In the genomic region with DNA sequence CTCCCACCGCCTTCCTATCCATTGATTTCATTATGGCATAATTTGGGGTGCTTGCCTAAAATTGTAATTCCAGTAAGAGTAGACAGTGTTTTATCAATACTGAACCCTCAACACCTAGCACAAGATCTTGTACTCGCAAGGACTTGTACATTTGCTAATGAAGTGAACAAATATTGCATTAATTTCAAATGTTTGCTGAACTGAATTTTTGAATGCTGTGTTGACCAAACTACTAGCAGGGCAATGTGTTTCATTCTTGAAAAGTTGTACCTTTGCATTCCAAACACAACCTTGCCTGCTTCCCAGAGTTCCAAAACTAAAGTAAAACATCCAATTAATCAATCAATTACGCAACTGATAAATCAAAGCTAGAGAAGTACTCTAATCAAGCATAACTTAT, we compare ENCODE assay signal across 10 cellular contexts. TPM values are rescaled to one million over a fixed set of nuclear protein-coding genes. Genes with fewer than 3 reads are reported as not detected.
DNase-seq lines count a peak whose midpoint lies in the region; ATAC-seq and TF ChIP-seq lines count a peak whose summit lies in the region.
"Not testable (repeated sequence)": the region's sequence is repeated elsewhere in the genome, so short reads cannot be mapped to it uniquely, and the experiment has no call there.
"Had no signal": no experiment of that assay in that cellular context is flagged by ENCODE, and none has a peak within 500 bp of the region (broad histone marks: within the 10 kb centered on the region; RNA-seq: fewer than 3 reads in every experiment).

No MANE protein-coding gene starts in this region.

- H3K9me3 ChIP-seq in CD4-positive, CD25-positive, alpha-beta regulatory T cell (ENCODE audit: control insufficient read depth in 2 of 2, low read length in 2 of 2); left lung; parathyroid adenoma (ENCODE audit: control insufficient read depth, low read length): not testable (repeated sequence)

- H3K27me3 ChIP-seq in CD4-positive, CD25-positive, alpha-beta regulatory T cell (ENCODE audit: control insufficient read depth, insufficient read depth, low read length); KMS-11 (ENCODE audit: insufficient read depth, low read depth); left lung; parathyroid adenoma (ENCODE audit: control insufficient read depth, insufficient read depth, low read length): not testable (repeated sequence)

- not testable (repeated sequence) for H4K20me1 ChIP-seq in KMS-11 (ENCODE audit: insufficient read depth)

- not testable (repeated sequence) for H3K9ac ChIP-seq in KMS-11, parathyroid adenoma

- not testable (repeated sequence) for H3K27ac ChIP-seq in CD4-positive, CD25-positive, alpha-beta regulatory T cell (ENCODE audit: insufficient read depth, low read length, poor library complexity, severe bottlenecking); left lung
- peak overlapping the region; percentile 66 for H3K27ac ChIP-seq in KMS-11
- peak overlapping the region; percentile 11 for H3K27ac ChIP-seq in parathyroid adenoma

- not testable (repeated sequence) for H2AFZ ChIP-seq in KMS-11 (ENCODE audit: low read depth); parathyroid adenoma

- not testable (repeated sequence) for H3K4me3 ChIP-seq in CD4-positive, CD25-positive, alpha-beta regulatory T cell (ENCODE audit: low read depth, low read length); KMS-11 (IDR thresholded peaks at IDR 0.05; ENCODE audit: insufficient read depth, low read depth, low read length); left lung; parathyroid adenoma (ENCODE audit: low read depth, low read length)

- H3K27ac Mint-ChIP-seq in CD4-positive, CD25-positive, alpha-beta regulatory T cell, result peak overlapping the region in 2 of 3 donors; percentile 18 to 31
- peak overlapping the region; percentile 76 for H3K27ac Mint-ChIP-seq in activated CD4-positive, alpha-beta memory T cell treated with anti-CD3 and anti-CD28 coated beads for 36 hours
- H3K27ac Mint-ChIP-seq in activated naive CD4-positive, alpha-beta T cell treated with anti-CD3 and anti-CD28 coated beads, Interleukin-2, amount 50 U/mL, for 24 hours, result peak overlapping the region; percentile 86
- peak overlapping the region; percentile 4 for H3K27ac Mint-ChIP-seq in chondrocyte (ENCODE audit: unreplicated experiment)

- not testable (repeated sequence) for ATAC-seq in CD4-positive, CD25-positive, alpha-beta regulatory T cell (ENCODE audit: low read depth in 2 of 2)
- ATAC-seq in left lung, result peak; percentile 63

- H3K27me3 Mint-ChIP-seq in CD4-positive, CD25-positive, alpha-beta regulatory T cell; activated CD4-positive, alpha-beta memory T cell treated with anti-CD3 and anti-CD28 coated beads for 36 hours; activated naive CD4-positive, alpha-beta T cell treated with anti-CD3 and anti-CD28 coated beads, Interleukin-2, amount 50 U/mL, for 24 hours; chondrocyte (ENCODE audit: low read depth): not testable (repeated sequence)

- H3K4me1 ChIP-seq in CD4-positive, CD25-positive, alpha-beta regulatory T cell (ENCODE audit: control insufficient read depth, insufficient read depth, low read length, poor library complexity, severe bottlenecking); left lung; parathyroid adenoma: not testable (repeated sequence)
- H3K4me1 ChIP-seq in KMS-11 (ENCODE audit: low read depth, poor library complexity, severe bottlenecking), result peaks cover 39% of the 10 kb centered on the region

- H3K9me3 Mint-ChIP-seq in CD4-positive, CD25-positive, alpha-beta regulatory T cell; activated CD4-positive, alpha-beta memory T cell treated with anti-CD3 and anti-CD28 coated beads for 36 hours; activated naive CD4-positive, alpha-beta T cell treated with anti-CD3 and anti-CD28 coated beads, Interleukin-2, amount 50 U/mL, for 24 hours; chondrocyte (ENCODE audit: low read depth): not testable (repeated sequence)

- intact Hi-C loops in activated CD4-positive, alpha-beta memory T cell treated with anti-CD3 and anti-CD28 coated beads for 36 hours (cut with micrococcal nuclease); left lung (cut with DNase I): not testable (repeated sequence)

- H3K4me2 ChIP-seq in KMS-11; parathyroid adenoma (ENCODE audit: low read length): not testable (repeated sequence)

- peaks cover 0 to 34% (median 20%) of the 10 kb centered on the region in 4 donors for H3K4me1 Mint-ChIP-seq in CD4-positive, CD25-positive, alpha-beta regulatory T cell
- peaks cover 22% of the 10 kb centered on the region for H3K4me1 Mint-ChIP-seq in activated CD4-positive, alpha-beta memory T cell treated with anti-CD3 and anti-CD28 coated beads for 36 hours (ENCODE audit: low read depth)
- peaks cover 48% of the 10 kb centered on the region for H3K4me1 Mint-ChIP-seq in activated naive CD4-positive, alpha-beta T cell treated with anti-CD3 and anti-CD28 coated beads, Interleukin-2, amount 50 U/mL, for 24 hours
- not testable (repeated sequence) for H3K4me1 Mint-ChIP-seq in chondrocyte (ENCODE audit: low read depth)

- CTCF ChIA-PET in activated CD4-positive, alpha-beta memory T cell treated with anti-CD3 and anti-CD28 coated beads for 36 hours (lab: Charles Lee), result not testable (repeated sequence)

- POLR2A ChIA-PET in activated CD4-positive, alpha-beta memory T cell treated with anti-CD3 and anti-CD28 coated beads for 36 hours (lab: Charles Lee), result not testable (repeated sequence)

- not testable (repeated sequence) for H3K36me3 Mint-ChIP-seq in CD4-positive, CD25-positive, alpha-beta regulatory T cell; activated CD4-positive, alpha-beta memory T cell treated with anti-CD3 and anti-CD28 coated beads for 36 hours; activated naive CD4-positive, alpha-beta T cell treated with anti-CD3 and anti-CD28 coated beads, Interleukin-2, amount 50 U/mL, for 24 hours; chondrocyte (ENCODE audit: low read depth)

- H3K79me2 ChIP-seq in KMS-11 (ENCODE audit: insufficient read depth, low read depth); parathyroid adenoma: not testable (repeated sequence)

- H3K4me3 Mint-ChIP-seq in CD4-positive, CD25-positive, alpha-beta regulatory T cell; activated CD4-positive, alpha-beta memory T cell treated with anti-CD3 and anti-CD28 coated beads for 36 hours; activated naive CD4-positive, alpha-beta T cell treated with anti-CD3 and anti-CD28 coated beads, Interleukin-2, amount 50 U/mL, for 24 hours; chondrocyte (ENCODE audit: unreplicated experiment): not testable (repeated sequence)

- not testable (repeated sequence) for DNase-seq in CD4-positive, CD25-positive, alpha-beta regulatory T cell; activated CD4-positive, alpha-beta memory T cell treated with anti-CD3 and anti-CD28 coated beads for 36 hours; chondrocyte (ENCODE audit: low spot score); left lung

- H3K36me3 ChIP-seq in CD4-positive, CD25-positive, alpha-beta regulatory T cell (ENCODE audit: control insufficient read depth, insufficient read depth, low read length); KMS-11 (ENCODE audit: insufficient read depth); left lung; parathyroid adenoma (ENCODE audit: control insufficient read depth, insufficient read depth, low read length): not testable (repeated sequence)

- not testable (repeated sequence) for TF ChIP-seq CTCF in KMS-11 (conservative IDR thresholded peaks at IDR 0.05; ENCODE audit: low read depth, low read length); chondrocyte (IDR thresholded peaks at IDR 0.05); left lung (IDR thresholded peaks at IDR 0.05); parathyroid adenoma (IDR thresholded peaks at IDR 0.05)

RNA-seq across cellular contexts. Expression of gene POMZP3, which starts 26.4 kb away (rescaled TPM):
- total RNA-seq in CD4-positive, CD25-positive, alpha-beta regulatory T cell, result 22.3 TPM
- 1 to 10 TPM; 3.1 to 5.7 (median 4.1) TPM for polyA plus RNA-seq in CD4-positive, CD25-positive, alpha-beta regulatory T cell
- total RNA-seq in activated CD4-positive, alpha-beta memory T cell treated with anti-CD3 and anti-CD28 coated beads for 36 hours, result 10 to 100 TPM; 29.3 to 29.8 TPM
- total RNA-seq in chondrocyte, result 5.3 to 7.8 TPM (median 7.6 TPM) in 3 replicates
- total RNA-seq in left lung, result 10 to 100 TPM; 17.5 to 20.9 TPM

RNA-seq across cellular contexts. Expression of gene SPDYE16, which starts 57.6 kb away (rescaled TPM):
- 2.9 TPM for total RNA-seq in CD4-positive, CD25-positive, alpha-beta regulatory T cell
- under 1 TPM in 2 of 4 donors, not detected in 2; 0.06 to 0.09 TPM for polyA plus RNA-seq in CD4-positive, CD25-positive, alpha-beta regulatory T cell
- total RNA-seq in activated CD4-positive, alpha-beta memory T cell treated with anti-CD3 and anti-CD28 coated beads for 36 hours, result under 1 TPM; 0.19 TPM
- 0.36 TPM in 1 of 3 replicates, not detected in the others for total RNA-seq in chondrocyte
- under 1 TPM in 1 of 2 donors, not detected in 1; 0.26 TPM for total RNA-seq in left lung
- total RNA-seq: A172, HT1080 had no signal
- polyA plus RNA-seq: BJ had no signal

Comparison
In these comparisons a context has a peak if more than half of its experiments do, and no peak if none do; other contexts are left out.
1. H3K27ac Mint-ChIP-seq: peak in every context shown above with its lines; median percentile 86 in activated naive CD4-positive, alpha-beta T cell treated with anti-CD3 and anti-CD28 coated beads, Interleukin-2, amount 50 U/mL, for 24 hours; 76 in activated CD4-positive, alpha-beta memory T cell treated with anti-CD3 and anti-CD28 coated beads for 36 hours; 24 in CD4-positive, CD25-positive, alpha-beta regulatory T cell; 4 in chondrocyte.